15 cellular contexts compared by ENCODE assay signal in genomic region chr3:37096972-37097371, GRCh38.
DNase-seq lines count a peak whose midpoint lies in the region; ATAC-seq and TF ChIP-seq lines count a peak whose summit lies in the region.
"Had no signal": no experiment of that assay in that cellular context is flagged by ENCODE, and none has a peak within 500 bp of the region (broad histone marks: within the 10 kb centered on the region; RNA-seq: fewer than 3 reads in every experiment).

No MANE protein-coding gene starts in this region.

- ATAC-seq in HG03460 (IDR thresholded peaks at IDR 0.05; ENCODE audit: unreplicated experiment) (peak; percentile 20), HG02623 (IDR thresholded peaks at IDR 0.05; ENCODE audit: unreplicated experiment) (no peak)
- ATAC-seq: activated CD4-positive, CD25-positive, alpha-beta regulatory T cell treated with anti-CD3 and anti-CD28 coated beads, Interleukin-2, amount 50 U/mL, for 24 hours; CD8-positive, alpha-beta T cell had no signal

- H2AFZ ChIP-seq in ACC112 (ENCODE audit: low read length, unreplicated experiment): no peak overlapping the region

- peaks cover 3% of the 10 kb centered on the region for H3K79me2 ChIP-seq in ACC112 (ENCODE audit: control insufficient read depth, insufficient read depth, low read length, unreplicated experiment)

- H3K27ac ChIP-seq in ACC112 (ENCODE audit: low read depth, low read length): peak overlapping the region; percentile 66
- peak overlapping the region; percentile 67 for H3K27ac ChIP-seq in brain microvascular endothelial cell
- H3K27ac ChIP-seq: vagina had no signal

- in situ Hi-C loops in brain microvascular endothelial cell (cut with HindIII; ENCODE audit: low pct_ligation_motif_present, low sequenced_read_pairs): no loop called here

- H3K36me3 ChIP-seq in ACC112 (ENCODE audit: insufficient read depth, low read length) (0 out of 2 replicates have a peak, but pooled peaks cover 6% of the 10 kb centered on the region), brain microvascular endothelial cell (replicated peaks) (no peaks in the 10 kb centered on the region)
- H3K36me3 ChIP-seq: prostate gland had no signal

- DNase-seq in brain microvascular endothelial cell (no peak), lung microvascular endothelial cell (ENCODE audit: low read depth in 2 of 2) (peak; percentile 16 to 19), NOMO-1 treated with DMSO at 0.1 percent for 48 hours (lab: John Stamatoyannopoulos, UW; ENCODE audit: unreplicated experiment) (no peak), midbrain (lab: John Stamatoyannopoulos, UW) (no peak), SHP77 treated with DMSO at 0.1 percent for 48 hours (lab: John Stamatoyannopoulos, UW) (no peak)
- DNase-seq: activated naive CD4-positive, alpha-beta T cell; CD8-positive, alpha-beta T cell; DND-41; T-helper 9 cell had no signal

- H3K4me1 ChIP-seq in ACC112 (ENCODE audit: control insufficient read depth, insufficient read depth, low read length, unreplicated experiment): peaks cover 18% of the 10 kb centered on the region
- H3K4me1 ChIP-seq: prostate gland, vagina had no signal

- no peak for TF ChIP-seq CTCF in brain microvascular endothelial cell (IDR thresholded peaks at IDR 0.05; ENCODE audit: low read depth, low read length, missing control alignments)

- H3K27me3 ChIP-seq in ACC112 (ENCODE audit: insufficient read depth, low read length): no peaks in the 10 kb centered on the region
- no peaks in the 10 kb centered on the region for H3K27me3 ChIP-seq in brain microvascular endothelial cell (replicated peaks)
- H3K27me3 ChIP-seq: vagina had no signal

- H3K4me3 ChIP-seq in ACC112 (ENCODE audit: low read depth, low read length) (no peak overlapping the region), brain microvascular endothelial cell (ENCODE audit: low read depth, low read length) (no peak overlapping the region)
- H3K4me3 ChIP-seq: prostate gland, vagina had no signal

Comparison
In these comparisons a context has a peak if more than half of its experiments do, and no peak if none do; other contexts are left out.
1. DNase-seq: peak in lung microvascular endothelial cell (2 of 2); none in brain microvascular endothelial cell (single experiment), NOMO-1 treated with DMSO at 0.1 percent for 48 hours (single experiment), midbrain (single experiment) and SHP77 treated with DMSO at 0.1 percent for 48 hours (single experiment).